Comparison of ENCODE assay signal across 27 cellular contexts in genomic region chr20:42270539-42270938, GRCh38.
"Had no signal": no experiment of that assay in that cellular context is flagged by ENCODE, and none has a peak within 500 bp of the region (broad histone marks: within the 10 kb centered on the region; RNA-seq: fewer than 3 reads in every experiment).

No MANE protein-coding gene starts in this region.

- H3K27me3 Mint-ChIP-seq: naive B cell; stimulated activated naive CD8-positive, alpha-beta T cell treated with anti-CD3 and anti-CD28 coated beads, Interleukin-15, amount 100 ng/mL, for 72 hours had no signal

- H3K4me3 ChIP-seq: left ventricle myocardium inferior, lung, neural progenitor cell, skin epidermis, tibial nerve, uterus had no signal

- H3K4me1 Mint-ChIP-seq: mesothelial cell of epicardium; naive B cell; natural killer cell; nephron progenitor cell; stimulated activated naive CD8-positive, alpha-beta T cell treated with anti-CD3 and anti-CD28 coated beads, Interleukin-15, amount 100 ng/mL, for 72 hours had no signal

- H3K4me2 ChIP-seq: neural progenitor cell had no signal

- H3K36me3 Mint-ChIP-seq: mesothelial cell of epicardium, naive B cell, natural killer cell, neural progenitor cell, type B pancreatic cell had no signal

- H3K4me3 Mint-ChIP-seq: mesothelial cell of epicardium; naive B cell; natural killer cell; nephron progenitor cell; neural progenitor cell; stimulated activated naive CD8-positive, alpha-beta T cell treated with anti-CD3 and anti-CD28 coated beads, Interleukin-15, amount 100 ng/mL, for 72 hours; type B pancreatic cell had no signal

- H3K9me3 Mint-ChIP-seq: mesothelial cell of epicardium, nephron progenitor cell, type B pancreatic cell had no signal

- H3K9ac ChIP-seq: neural progenitor cell, parathyroid adenoma had no signal

- H3K9me3 ChIP-seq: left ventricle myocardium inferior, neutrophil, tibial nerve, uterus had no signal

- DNase-seq: islet precursor cell; left ventricle myocardium inferior; mesendoderm; naive B cell; natural killer cell; nephron progenitor cell; occipital lobe; retina; right cardiac atrium; stimulated activated CD4-positive, alpha-beta T cell treated with anti-CD3 and anti-CD28 coated beads, Interleukin-12 subunit alpha, Interleukin-12 subunit beta, amount 100 ng/mL, for 4 hours; stimulated activated CD4-positive, alpha-beta T cell treated with anti-CD3 and anti-CD28 coated beads, Interleukin-15, amount 100 ng/mL, for 24 hours; stimulated activated CD4-positive, alpha-beta T cell treated with anti-CD3 and anti-CD28 coated beads, Interleukin-2, amount 100 ng/mL, for 24 hours; stimulated activated CD4-positive, alpha-beta T cell treated with anti-CD3 and anti-CD28 coated beads, Interleukin-4, amount 100 ng/mL, for 1 hour; stimulated activated naive CD4-positive, alpha-beta T cell treated with Interleukin-2 at 50 U/mL for 16 hours; stimulated activated naive CD8-positive, alpha-beta T cell treated with anti-CD3 and anti-CD28 coated beads, Interleukin-15, amount 100 ng/mL, for 72 hours; substantia nigra; uterus had no signal

- H3K27ac Mint-ChIP-seq: mesothelial cell of epicardium; naive B cell; natural killer cell; nephron progenitor cell; neural progenitor cell; progenitor cell of endocrine pancreas; stimulated activated naive CD8-positive, alpha-beta T cell treated with anti-CD3 and anti-CD28 coated beads, Interleukin-15, amount 100 ng/mL, for 72 hours; type B pancreatic cell had no signal

- H2AFZ ChIP-seq: neural progenitor cell, parathyroid adenoma had no signal

- ATAC-seq: natural killer cell; right cardiac atrium; sciatic nerve; stimulated activated naive CD8-positive, alpha-beta T cell treated with anti-CD3 and anti-CD28 coated beads, Interleukin-15, amount 100 ng/mL, for 72 hours had no signal

- H3K27me3 ChIP-seq: neural progenitor cell, neutrophil, tibial nerve, uterus had no signal

- H3K36me3 ChIP-seq: left ventricle myocardium inferior, neural progenitor cell, neutrophil, tibial nerve, uterus had no signal

- H3K27ac ChIP-seq: left ventricle myocardium inferior, neural progenitor cell, neutrophil, parathyroid adenoma, skin epidermis, tibial nerve, uterus had no signal

- H3K4me1 ChIP-seq: left ventricle myocardium inferior, parathyroid adenoma, tibial nerve, uterus had no signal

- H3K79me2 ChIP-seq: parathyroid adenoma had no signal
